Comparison of ENCODE assay signal across 12 cellular contexts in the genomic region with DNA sequence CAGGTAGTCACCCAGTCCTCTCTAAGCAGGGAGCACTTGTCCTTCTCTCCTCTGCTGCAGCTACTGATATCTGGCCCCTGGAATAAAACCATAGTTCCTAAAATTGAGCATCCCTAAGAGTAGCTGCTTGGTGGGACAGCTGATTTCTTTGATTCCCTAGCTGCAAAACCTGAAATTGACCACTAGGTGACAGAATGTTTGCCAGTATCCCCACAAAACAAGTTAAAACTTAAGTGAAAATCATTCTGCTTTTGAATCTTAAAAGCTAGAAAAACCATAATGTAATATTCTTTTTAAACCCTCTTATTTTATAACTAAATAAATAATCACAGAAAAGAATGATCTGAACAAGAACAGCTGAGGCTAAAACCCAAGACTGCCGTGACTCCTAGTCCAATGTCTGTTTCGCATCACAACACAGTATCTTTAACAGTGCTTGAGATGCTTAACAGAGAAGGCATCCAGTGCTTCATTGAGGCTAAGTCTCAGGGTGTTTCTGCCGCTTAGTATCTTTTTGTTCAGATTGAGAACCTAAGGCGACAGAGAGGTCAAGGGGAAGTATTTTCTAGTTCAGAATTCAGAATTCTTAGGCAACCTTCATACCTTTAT. TPM values are rescaled to one million over a fixed set of nuclear protein-coding genes. Genes with fewer than 3 reads are reported as not detected.
DNase-seq lines count a peak whose midpoint lies in the region; ATAC-seq, FAIRE-seq and TF ChIP-seq lines count a peak whose summit lies in the region.
"Had no signal": no experiment of that assay in that cellular context is flagged by ENCODE, and none has a peak within 500 bp of the region (broad histone marks: within the 10 kb centered on the region; RNA-seq: fewer than 3 reads in every experiment).

No MANE protein-coding gene starts in this region.

- DNase-seq in A549 (ENCODE audit: low read depth in 1 of 2, low spot score in 1 of 2) (no peak), RWPE1 (ENCODE audit: low spot score) (no peak), fibroblast of the aortic adventitia (ENCODE audit: low read depth) (peak; percentile 10), T-helper 2 cell (no peak), DMS53 (lab: John Stamatoyannopoulos, UW) (no peak)
- DNase-seq: cortex of kidney; kidney glomerular epithelial cell; stimulated activated naive CD8-positive, alpha-beta T cell treated with anti-CD3 and anti-CD28 coated beads, Interleukin-15, Interleukin-2, amounts not matched to agents 100 U/mL and 50 U/mL, for 24 hours had no signal

- CTCF ChIA-PET in A549 (lab: Yijun Ruan, JAX) (interaction anchor here (0.9 to 1.6 kb wide), 6 partner anchors 10 to 80 kb away, joined by 3 to 9 read pairs (median 4); no protein-coding TSS in a partner anchor), RWPE1 (lab: Yijun Ruan, JAX) (interaction anchor here (0.6 to 1.2 kb wide), 4 partner anchors 13 to 97 kb away, joined by 3 to 5 read pairs (median 3); no protein-coding TSS in a partner anchor)

- H3K27ac ChIP-seq in A549 = no peak overlapping the region
- no peak overlapping the region for H3K27ac ChIP-seq in RWPE1
- H3K27ac ChIP-seq: SK-N-MC had no signal

- TF ChIP-seq RAD21 in A549 (conservative IDR thresholded peaks at IDR 0.05 in 1 of 2, IDR thresholded peaks at IDR 0.05 in 1 of 2) = 0 out of 5 replicates have a peak, but pooled peaks of 1 of the 2 experiments have one; percentile 8

- no peak for FAIRE-seq in A549 (lab: Jason Lieb, UNC)

- H3K4me2 ChIP-seq in A549 = no peak overlapping the region

- peaks cover 3% of the 10 kb centered on the region; the same call in 1 of the 3 replicates for H3K9me3 ChIP-seq in A549

- TF ChIP-seq CTCF in A549 (IDR thresholded peaks at IDR 0.05) (peak; percentile 31; the same call in 2 of the 3 replicates), GM12874 (IDR thresholded peaks at IDR 0.05; ENCODE audit: insufficient read depth, low read depth, low read length) (peak; percentile 53), RWPE1 (conservative IDR thresholded peaks at IDR 0.05; ENCODE audit: low read depth) (peak; percentile 34), fibroblast of the aortic adventitia (IDR thresholded peaks at IDR 0.05; ENCODE audit: insufficient read depth, low read length) (peak; percentile 56)

- 95% methylated on average over 4 of the region's 4 CpGs for WGBS in A549 (ENCODE audit: missing lambda C conversion rate)

- TF ChIP-seq POLR2A in A549 (IDR thresholded peaks at IDR 0.05; ENCODE audit: low read length) = no peak

- TF ChIP-seq EP300 in A549 (IDR thresholded peaks at IDR 0.05) = no peak

- H3K4me1 ChIP-seq in A549 = no peaks in the 10 kb centered on the region

- peak in 1 of 2 experiments; percentile 49; a peak in 1 of 6 replicates for ATAC-seq in A549
- ATAC-seq in activated CD4-positive, CD25-positive, alpha-beta regulatory T cell treated with anti-CD3 and anti-CD28 coated beads, Interleukin-2, amount 50 U/mL, for 24 hours = no peak
- no peak for ATAC-seq in GM21447 (IDR thresholded peaks at IDR 0.05; ENCODE audit: unreplicated experiment)
- ATAC-seq: stimulated activated naive CD8-positive, alpha-beta T cell treated with anti-CD3 and anti-CD28 coated beads, Interleukin-15, Interleukin-2, amounts not matched to agents 100 U/mL and 50 U/mL, for 24 hours had no signal

- POLR2A ChIA-PET in A549 (lab: Yijun Ruan, JAX) = no interaction called here
- POLR2A ChIA-PET in RWPE1 (lab: Yijun Ruan, JAX; ENCODE audit: low non-redundant PET) = no interaction called here

- H3K4me3 ChIP-seq in A549 (no peak overlapping the region), fibroblast of the aortic adventitia (ENCODE audit: low read depth, low read length) (no peak overlapping the region)
- H3K4me3 ChIP-seq: SK-N-MC had no signal

TF ChIP-seq in A549, 52 proteins besides CTCF, POLR2A, EP300 and RAD21:
- TF ChIP-seq BCL3 (IDR thresholded peaks at IDR 0.05) = no peak

RNA-seq across cellular contexts. Expression of gene TAL2, which starts 24.4 kb away (rescaled TPM):
- polyA plus RNA-seq in A549 (2011; rRNA removed) = 0.13 and 0.22 TPM in 2 replicates
- 0.12 and 0.21 TPM in 2 replicates for polyA plus RNA-seq in A549 (2012; cell fraction: cytosol; rRNA removed)
- 0.12 TPM in 1 of 2 replicates, not detected in the other for polyA plus RNA-seq in A549 (2012; cell fraction: nucleus; rRNA removed)
- 0.15 to 0.33 TPM (median 0.16 TPM) in 3 replicates for polyA plus RNA-seq in A549 (2017; fragmentation: RNase III; extraction: RNeasy Plus Mini Kit Qiagen cat#74134 plus additional on column Dnase treatment)
- polyA minus RNA-seq in A549 (2011; rRNA and poly(A)+ RNA removed) = not detected in 2 replicates
- total RNA-seq in fibroblast of the aortic adventitia (ENCODE audit: low replicate concordance) = not detected in 2 replicates

RNA-seq across cellular contexts. Expression of gene TMEM38B, which starts 56.5 kb away (rescaled TPM):
- 22.2 and 23.3 TPM in 2 replicates for polyA plus RNA-seq in A549 (2011; rRNA removed)
- 9.0 and 9.3 TPM in 2 replicates for polyA plus RNA-seq in A549 (2012; cell fraction: cytosol; rRNA removed)
- 2.2 and 4.9 TPM in 2 replicates for polyA plus RNA-seq in A549 (2012; cell fraction: nucleus; rRNA removed)
- polyA plus RNA-seq in A549 (2017; fragmentation: RNase III; extraction: RNeasy Plus Mini Kit Qiagen cat#74134 plus additional on column Dnase treatment) = 13.1 to 15.3 TPM (median 14.7 TPM) in 3 replicates
- 13.1 and 13.2 TPM in 2 replicates for polyA minus RNA-seq in A549 (2011; rRNA and poly(A)+ RNA removed)
- total RNA-seq in fibroblast of the aortic adventitia (ENCODE audit: low replicate concordance) = 17.7 and 36.0 TPM in 2 replicates
